In the genomic region with DNA sequence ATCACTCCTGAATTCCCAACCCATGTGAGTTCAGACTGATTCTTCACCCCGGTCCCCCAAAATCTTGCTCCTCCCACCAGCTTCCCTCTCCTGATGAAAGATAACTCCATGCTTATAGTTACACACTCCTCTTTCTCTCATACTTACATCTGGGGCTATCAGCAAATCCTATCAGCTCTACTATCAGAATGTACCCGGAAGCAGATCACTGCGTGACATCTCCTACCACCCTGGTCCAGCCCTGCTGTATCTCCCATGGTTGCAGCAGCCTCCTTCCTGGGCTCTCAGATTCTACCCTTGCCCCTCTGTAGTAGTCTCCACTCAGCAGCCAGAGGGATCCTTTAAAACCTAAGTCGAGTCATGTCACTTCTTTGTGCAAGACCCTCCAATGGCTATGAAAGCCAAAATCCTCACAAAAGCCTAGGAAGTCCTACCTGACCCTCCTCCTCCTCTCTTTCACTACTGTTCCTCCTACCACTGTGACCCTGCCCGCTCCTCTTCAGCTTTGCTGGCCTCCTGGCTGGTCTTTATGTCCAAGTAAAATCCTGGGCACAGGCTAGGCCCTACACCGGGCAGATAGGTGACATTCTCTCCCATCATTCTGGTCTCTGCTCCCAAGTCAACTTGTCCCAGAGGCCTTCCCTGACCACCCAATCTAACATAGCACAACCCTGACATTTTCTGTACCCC, we compare ENCODE assay signal across 10 cellular contexts. TPM values are rescaled to one million over a fixed set of nuclear protein-coding genes. Genes with fewer than 3 reads are reported as not detected.
DNase-seq lines count a peak whose midpoint lies in the region; ATAC-seq and TF ChIP-seq lines count a peak whose summit lies in the region.
"Had no signal": no experiment of that assay in that cellular context is flagged by ENCODE, and none has a peak within 500 bp of the region (broad histone marks: within the 10 kb centered on the region; RNA-seq: fewer than 3 reads in every experiment).

No MANE protein-coding gene starts in this region.

- DNase-seq in heart left ventricle (no peak), Right ventricle myocardium inferior (ENCODE audit: missing footprints) (no peak), upper lobe of left lung (no peak)
- DNase-seq: effector CD8-positive, alpha-beta T cell; SK-N-SH had no signal

- H3K27me3 Mint-ChIP-seq in nephron (ENCODE audit: low read depth): no peaks in the 10 kb centered on the region

- no peaks in the 10 kb centered on the region for H3K9me3 ChIP-seq in heart left ventricle
- H3K9me3 ChIP-seq in upper lobe of left lung: no peaks in the 10 kb centered on the region
- H3K9me3 ChIP-seq: SK-N-SH had no signal

- no peak for TF ChIP-seq EP300 in upper lobe of left lung (IDR thresholded peaks at IDR 0.05)

- H3K4me3 ChIP-seq in heart left ventricle: no peak overlapping the region
- H3K4me3 ChIP-seq in upper lobe of left lung: no peak overlapping the region

- ATAC-seq in heart left ventricle (no peak), Right ventricle myocardium inferior (no peak), upper lobe of left lung (ENCODE audit: low FRiP score in 2 of 2) (no peak), GM18517 (IDR thresholded peaks at IDR 0.05; ENCODE audit: unreplicated experiment) (no peak), HG03521 (IDR thresholded peaks at IDR 0.05; ENCODE audit: unreplicated experiment) (no peak), HG02763 (IDR thresholded peaks at IDR 0.05; ENCODE audit: unreplicated experiment) (no peak)

- H3K27ac ChIP-seq in heart left ventricle (peak overlapping the region in 9 of 12 donors; percentile 91 to 98 (median 94)), cingulate gyrus (ENCODE audit: low read depth, low read length) (peak overlapping the region; percentile 87), upper lobe of left lung (peak overlapping the region; percentile 87 to 94 (median 94))

- H3K36me3 ChIP-seq in heart left ventricle (no peaks in the 10 kb centered on the region), upper lobe of left lung (no peaks in the 10 kb centered on the region)

- peaks cover 52% of the 10 kb centered on the region for H3K4me1 Mint-ChIP-seq in nephron

- H3K27ac Mint-ChIP-seq in nephron: peak overlapping the region; percentile 93 to 97 (median 96)

- H3K9me3 Mint-ChIP-seq in nephron: peaks cover 6% of the 10 kb centered on the region

- H3K27me3 ChIP-seq in heart left ventricle (no peaks in the 10 kb centered on the region), upper lobe of left lung (no peaks in the 10 kb centered on the region)

- intact Hi-C loops in heart left ventricle (cut with DNase I) (loop anchor here in 2 of 10 donors (2.0 to 5.0 kb wide), 2 partner anchors 21 to 39 kb away; no protein-coding TSS in a partner anchor), Right ventricle myocardium inferior (cut with DNase I) (loop anchor here (5.0 kb wide), 1 partner anchor 39 kb away; no protein-coding TSS in a partner anchor)

- H3K4me1 ChIP-seq in heart left ventricle (peaks cover 3 to 42% (median 31%) of the 10 kb centered on the region in 12 donors), upper lobe of left lung (peaks cover 38 to 44% (median 40%) of the 10 kb centered on the region in 4 donors)

- H3K4me3 Mint-ChIP-seq in nephron: peak overlapping the region in 1 of 3 experiments; percentile 3

- no peak for TF ChIP-seq POLR2A in heart left ventricle (IDR thresholded peaks at IDR 0.05)
- TF ChIP-seq POLR2A in upper lobe of left lung (IDR thresholded peaks at IDR 0.05): no peak

- no peaks in the 10 kb centered on the region for H3K36me3 Mint-ChIP-seq in nephron (ENCODE audit: low read depth)

- 83 to 88% (median 86%) methylated on average over 6 of the region's 6 CpGs for WGBS in heart left ventricle, 4 donors
- whole genome bisulfite sequencing in upper lobe of left lung, 2 donors: 89 to 93% methylated on average over 6 of the region's 6 CpGs

- TF ChIP-seq CTCF in heart left ventricle (IDR thresholded peaks at IDR 0.05) (no peak), nephron (IDR thresholded peaks at IDR 0.05; ENCODE audit: unreplicated experiment in 3 of 3) (no peak), upper lobe of left lung (IDR thresholded peaks at IDR 0.05) (no peak)

RNA-seq across cellular contexts. Expression of gene XIRP1, which starts 16.2 kb away (rescaled TPM):
- 1,000 to 10,000 TPM in 1 of 9 donors, 100 to 1,000 TPM in 8; 293 to 1,122 (median 530) TPM for total RNA-seq in heart left ventricle
- polyA plus RNA-seq in heart left ventricle: 100 to 1,000 TPM; 496 to 675 TPM
- 317 TPM for total RNA-seq in Right ventricle myocardium inferior
- 1 to 10 TPM in 1 of 6 donors, under 1 TPM in 2, not detected in 3; 0.07 to 1.2 (median 0.10) TPM for total RNA-seq in upper lobe of left lung
- polyA plus RNA-seq: SK-N-SH had no signal

RNA-seq across cellular contexts. Expression of gene CSRNP1, which starts 22.8 kb away (rescaled TPM):
- total RNA-seq in heart left ventricle: 10 to 100 TPM in 7 of 9 donors, 1 to 10 TPM in 2; 5.3 to 27.3 (median 17.2) TPM
- polyA plus RNA-seq in heart left ventricle: 10 to 100 TPM in 1 of 2 donors, 1 to 10 TPM in 1; 9.3 to 40.3 TPM
- total RNA-seq in Right ventricle myocardium inferior: 12.9 TPM
- 100 to 1,000 TPM in 1 of 6 donors, 10 to 100 TPM in 5; 32.5 to 128 (median 82.4) TPM for total RNA-seq in upper lobe of left lung

Comparison
In these comparisons a context has a peak if more than half of its experiments do, and no peak if none do; other contexts are left out.
1. RNA of gene XIRP1, which starts 16.2 kb away (total RNA-seq): 293 to 1,122 TPM in heart left ventricle and 317 TPM in Right ventricle myocardium inferior (single experiment); 0.07 to 1.2 TPM in upper lobe of left lung; every median in the first group is over 100 times any median in the second.
2. Peak in every context shown above with its lines, with median percentiles within 50 percentile points of each other: H3K27ac ChIP-seq.